ENCODE assay signal across 1 cellular context in genomic region chr7:101743241-101743994, GRCh38.
TF ChIP-seq lines count a peak whose summit lies in the region.

No MANE protein-coding gene starts in this region.

TF ChIP-seq in K562, 482 proteins besides CTCF, POLR2A, EP300 and RAD21 (continued from another document and continues in another):
- TF ChIP-seq TFAP4 (CRISPR knock-in tag; IDR thresholded peaks at IDR 0.05; ENCODE audit: borderline replicate concordance) (peak; percentile 63; the same call in 1 of the 2 replicates), HDAC1 (IDR thresholded peaks at IDR 0.05) (peak in 1 of 2 experiments; percentile 43; a peak in 1 of 4 replicates), L3MBTL2 (IDR thresholded peaks at IDR 0.05) (peak; percentile 80), SMC3 (conservative IDR thresholded peaks at IDR 0.05; ENCODE audit: insufficient read depth, low read depth, low read length) (0 out of 2 replicates have a peak, but pooled peaks have one; percentile 16), NUFIP1 (IDR thresholded peaks at IDR 0.05; ENCODE audit: partially characterized antibody) (peak; percentile 63), NR4A1 (CRISPR knock-in tag; IDR thresholded peaks at IDR 0.05) (no peak), NR4A1 (tag; IDR thresholded peaks at IDR 0.05) (0 out of 2 replicates have a peak, but pooled peaks have one; percentile 44), ZNF263 (CRISPR knock-in tag; IDR thresholded peaks at IDR 0.05; ENCODE audit: borderline replicate concordance) (peak; percentile 98), SMARCA4 (IDR thresholded peaks at IDR 0.05) (peak; percentile 55; the same call in 1 of the 2 replicates), NBN (IDR thresholded peaks at IDR 0.05; ENCODE audit: low read depth) (peak; percentile 56), ZKSCAN8 (CRISPR knock-in tag; IDR thresholded peaks at IDR 0.05) (peak; percentile 98), ESRRA (IDR thresholded peaks at IDR 0.05; ENCODE audit: borderline replicate concordance, low read depth) (peak; percentile 51; the same call in 1 of the 2 replicates), PHF8 (IDR thresholded peaks at IDR 0.05; ENCODE audit: borderline replicate concordance, low read length) (0 out of 2 replicates have a peak, but pooled peaks have one; percentile 20), ZBTB2 (IDR thresholded peaks at IDR 0.05) (0 out of 2 replicates have a peak, but pooled peaks have one; percentile 63), YY1 (IDR thresholded peaks at IDR 0.05; ENCODE audit: borderline replicate concordance in 1 of 3, control insufficient read depth in 1 of 3, extremely low read depth in 1 of 3, insufficient read depth in 3 of 3, insufficient read length in 1 of 3, insufficient replicate concordance in 2 of 3, low read depth in 1 of 3, low read length in 2 of 3) (peak in 2 of 3 experiments; percentile 45 to 55), ZNF76 (CRISPR knock-in tag; IDR thresholded peaks at IDR 0.05; ENCODE audit: borderline replicate concordance) (0 out of 2 replicates have a peak, but pooled peaks have one; percentile 13), CBFB (CRISPR knock-in tag; IDR thresholded peaks at IDR 0.05) (no peak), ZNF384 (IDR thresholded peaks at IDR 0.05; ENCODE audit: low read depth, low read length) (peak; percentile 79), ZBTB26 (CRISPR knock-in tag; IDR thresholded peaks at IDR 0.05) (no peak), TEAD4 (IDR thresholded peaks at IDR 0.05; ENCODE audit: low read length) (0 out of 2 replicates have a peak, but pooled peaks have one; percentile 9), TEAD4 (CRISPR knock-in tag; IDR thresholded peaks at IDR 0.05; ENCODE audit: borderline replicate concordance) (no peak), RBBP5 (IDR thresholded peaks at IDR 0.05; ENCODE audit: borderline replicate concordance, insufficient read depth, low read length, poor library complexity, severe bottlenecking) (peak; percentile 71), EP400 (IDR thresholded peaks at IDR 0.05) (peak; percentile 32), BDP1 (IDR thresholded peaks at IDR 0.05; ENCODE audit: insufficient read depth, insufficient read length) (no peak), NCOR1 (IDR thresholded peaks at IDR 0.05) (no peak; the same call in 1 of the 2 replicates), RNF2 (IDR thresholded peaks at IDR 0.05) (peak; percentile 78), ZBTB7A (IDR thresholded peaks at IDR 0.05; ENCODE audit: borderline replicate concordance, control insufficient read depth, low read depth, low read length) (peak; percentile 82), FOXK1 (CRISPR knock-in tag; IDR thresholded peaks at IDR 0.05; ENCODE audit: borderline replicate concordance) (no peak), NEUROD1 (IDR thresholded peaks at IDR 0.05; ENCODE audit: borderline replicate concordance, low read depth, low read length, partially characterized antibody) (peak; percentile 91), E2F3 (CRISPR knock-in tag; IDR thresholded peaks at IDR 0.05) (no peak), SMAD4 (CRISPR knock-in tag; conservative IDR thresholded peaks at IDR 0.05) (peak; percentile 69), PHF20 (IDR thresholded peaks at IDR 0.05; ENCODE audit: partially characterized antibody) (peak; percentile 14), MAZ (CRISPR knock-in tag; conservative IDR thresholded peaks at IDR 0.05 in 1 of 2, IDR thresholded peaks at IDR 0.05 in 1 of 2) (peak; percentile 87 to 99), CBFA2T2 (conservative IDR thresholded peaks at IDR 0.05) (peak; percentile 60), TRIM24 (IDR thresholded peaks at IDR 0.05) (peak in 1 of 2 experiments; percentile 65; a peak in 2 of 4 replicates), CREB3L1 (IDR thresholded peaks at IDR 0.05; ENCODE audit: borderline replicate concordance, low read depth) (peak; percentile 56; the same call in 1 of the 2 replicates), HDAC2 (IDR thresholded peaks at IDR 0.05) (0 out of 2 replicates have a peak, but pooled peaks have one; percentile 26), ZNF407 (IDR thresholded peaks at IDR 0.05; ENCODE audit: low read depth) (no peak), SNAPC5 (CRISPR knock-in tag; IDR thresholded peaks at IDR 0.05) (no peak), TOE1 (IDR thresholded peaks at IDR 0.05; ENCODE audit: borderline replicate concordance) (peak; percentile 88; the same call in 1 of the 2 replicates), TOE1 (CRISPR knock-in tag; IDR thresholded peaks at IDR 0.05; ENCODE audit: borderline replicate concordance, low read depth) (no peak), ZEB2 (IDR thresholded peaks at IDR 0.05) (peak; percentile 34; the same call in 1 of the 2 replicates), RCOR1 (IDR thresholded peaks at IDR 0.05; ENCODE audit: borderline replicate concordance in 1 of 2, low read depth in 2 of 2, low read length in 2 of 2) (peak in 1 of 2 experiments; percentile 32; a peak in 1 of 4 replicates), FOSL1 (tag; conservative IDR thresholded peaks at IDR 0.05) (no peak), CTBP1 (IDR thresholded peaks at IDR 0.05; ENCODE audit: borderline replicate concordance) (peak; percentile 81), TRIM28 (IDR thresholded peaks at IDR 0.05) (0 out of 2 replicates have a peak, but pooled peaks have one; percentile 29), CBX1 (IDR thresholded peaks at IDR 0.05; ENCODE audit: low read depth) (peak; percentile 46; the same call in 1 of the 2 replicates), FOS (IDR thresholded peaks at IDR 0.05; ENCODE audit: extremely low read depth, insufficient read length) (no peak), CTCFL (IDR thresholded peaks at IDR 0.05; ENCODE audit: borderline replicate concordance, insufficient read depth, low read depth, low read length, poor library complexity, severe bottlenecking) (peak; percentile 89), TCF3 (CRISPR knock-in tag; IDR thresholded peaks at IDR 0.05) (peak; percentile 68), SMARCC2 (IDR thresholded peaks at IDR 0.05; ENCODE audit: low read depth) (peak; percentile 72; the same call in 1 of the 2 replicates), ATF1 (CRISPR knock-in tag; IDR thresholded peaks at IDR 0.05) (no peak), ATF1 (tag; IDR thresholded peaks at IDR 0.05) (peak; percentile 52), DPF2 (IDR thresholded peaks at IDR 0.05) (0 out of 2 replicates have a peak, but pooled peaks have one; percentile 33), ZSCAN29 (IDR thresholded peaks at IDR 0.05) (0 out of 2 replicates have a peak, but pooled peaks have one; percentile 21), FIP1L1 (IDR thresholded peaks at IDR 0.05; ENCODE audit: low read depth, low read length, poor library complexity, severe bottlenecking) (peak; percentile 59), HNRNPLL (IDR thresholded peaks at IDR 0.05; ENCODE audit: low read depth, low read length, poor library complexity, severe bottlenecking) (peak; percentile 37), ZFX (CRISPR knock-in tag; IDR thresholded peaks at IDR 0.05) (peak; percentile 47), KDM2B (CRISPR knock-in tag; IDR thresholded peaks at IDR 0.05) (peak; percentile 31)
